Comparison of ENCODE assay signal across 1 cellular context in the genomic region with DNA sequence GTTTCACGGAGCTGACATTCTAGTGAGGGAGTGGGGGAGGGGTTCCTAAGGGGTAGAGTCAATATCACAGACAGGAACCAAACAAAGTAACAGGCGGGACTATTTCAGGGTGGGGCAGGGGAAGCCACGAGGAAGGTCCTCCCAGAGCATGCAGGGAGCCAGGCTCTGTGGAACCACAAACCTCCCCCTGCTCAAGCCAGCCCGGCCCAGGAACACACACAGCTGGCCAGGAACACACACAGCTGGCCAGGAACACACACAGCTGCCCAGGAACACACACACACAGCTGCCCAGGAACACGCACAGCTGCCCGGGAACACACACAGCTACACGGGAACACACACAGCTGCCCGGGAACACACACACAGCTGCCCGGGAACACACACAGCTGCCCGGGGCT.
TF ChIP-seq lines count a peak whose summit lies in the region.

No MANE protein-coding gene starts in this region.

TF ChIP-seq in WTC11, 78 proteins besides CTCF, POLR2A, EP300 and RAD21 (continued from another document):
- TF ChIP-seq ZNF512 (CRISPR knock-in tag; IDR thresholded peaks at IDR 0.05; ENCODE audit: borderline replicate concordance) (no peak), ZMAT4 (CRISPR knock-in tag; IDR thresholded peaks at IDR 0.05) (no peak)
